9 cellular contexts compared by ENCODE assay signal in genomic region chr1:201739492-201740085, GRCh38.
DNase-seq lines count a peak whose midpoint lies in the region; ATAC-seq and TF ChIP-seq lines count a peak whose summit lies in the region.
"Had no signal": no experiment of that assay in that cellular context is flagged by ENCODE, and none has a peak within 500 bp of the region (broad histone marks: within the 10 kb centered on the region; RNA-seq: fewer than 3 reads in every experiment).

No MANE protein-coding gene starts in this region.

- H3K4me3 ChIP-seq in foreskin fibroblast (ENCODE audit: low read depth in 1 of 2, low read length in 2 of 2): peak overlapping the region; percentile 42 to 51
- peak overlapping the region; percentile 72 for H3K4me3 ChIP-seq in neural progenitor cell
- peak overlapping the region; percentile 68 to 81 for H3K4me3 ChIP-seq in stomach smooth muscle (ENCODE audit: low read length in 2 of 2)
- H3K4me3 ChIP-seq: SJSA1 had no signal

- H3K27ac ChIP-seq in neural progenitor cell: peak overlapping the region; percentile 97
- no peak overlapping the region for H3K27ac ChIP-seq in stomach smooth muscle (ENCODE audit: low read length)
- H3K27ac ChIP-seq: SJSA1 had no signal

- H3K9me3 Mint-ChIP-seq in activated T-helper 2 cell treated with anti-CD3 and anti-CD28 coated beads, Interferon-gamma antibody, Interleukin-2, Interleukin-4, amounts not matched to agents 10 μg/mL and 5 μg/mL and 100 μg/mL, durations not matched to agents 14 hours and 24 hours and 36 hours: no peaks in the 10 kb centered on the region
- no peaks in the 10 kb centered on the region for H3K9me3 Mint-ChIP-seq in neural progenitor cell

- H3F3A ChIP-seq in neural progenitor cell (ENCODE audit: low read depth): peaks cover 79% of the 10 kb centered on the region

- H3K9ac ChIP-seq in neural progenitor cell (peak overlapping the region; percentile 78), stomach smooth muscle (ENCODE audit: low read length in 2 of 2) (peak overlapping the region; percentile 58 to 62)

- peaks cover 95% of the 10 kb centered on the region for H3K79me2 ChIP-seq in neural progenitor cell (ENCODE audit: low read depth)

- H3K36me3 Mint-ChIP-seq in activated T-helper 2 cell treated with anti-CD3 and anti-CD28 coated beads, Interferon-gamma antibody, Interleukin-2, Interleukin-4, amounts not matched to agents 10 μg/mL and 5 μg/mL and 100 μg/mL, durations not matched to agents 14 hours and 24 hours and 36 hours (ENCODE audit: low read depth): no peaks in the 10 kb centered on the region
- peaks cover 7% of the 10 kb centered on the region for H3K36me3 Mint-ChIP-seq in neural progenitor cell

- no peak overlapping the region for H3K27ac Mint-ChIP-seq in activated T-helper 2 cell treated with anti-CD3 and anti-CD28 coated beads, Interferon-gamma antibody, Interleukin-2, Interleukin-4, amounts not matched to agents 10 μg/mL and 5 μg/mL and 100 μg/mL, durations not matched to agents 14 hours and 24 hours and 36 hours
- H3K27ac Mint-ChIP-seq in neural progenitor cell: peak overlapping the region; percentile 100

- no peak overlapping the region for H2AFZ ChIP-seq in neural progenitor cell (replicated peaks)

- TF ChIP-seq CTCF in foreskin fibroblast (IDR thresholded peaks at IDR 0.05; ENCODE audit: low read depth, low read length) (no peak), neural progenitor cell (IDR thresholded peaks at IDR 0.05) (no peak)

- peaks cover 2% of the 10 kb centered on the region for H3K4me1 Mint-ChIP-seq in activated T-helper 2 cell treated with anti-CD3 and anti-CD28 coated beads, Interferon-gamma antibody, Interleukin-2, Interleukin-4, amounts not matched to agents 10 μg/mL and 5 μg/mL and 100 μg/mL, durations not matched to agents 14 hours and 24 hours and 36 hours (ENCODE audit: low read depth)
- H3K4me1 Mint-ChIP-seq in neural progenitor cell: peaks cover 83% of the 10 kb centered on the region

- no peaks in the 10 kb centered on the region for H3K27me3 ChIP-seq in neural progenitor cell
- no peaks in the 10 kb centered on the region for H3K27me3 ChIP-seq in stomach smooth muscle (ENCODE audit: control insufficient read depth in 1 of 2, insufficient read depth in 2 of 2, low read length in 2 of 2)
- H3K27me3 ChIP-seq: SJSA1 had no signal

- intact Hi-C loops in activated T-helper 2 cell treated with anti-CD3 and anti-CD28 coated beads, Interferon-gamma antibody, Interleukin-2, Interleukin-4, amounts not matched to agents 10 μg/mL and 5 μg/mL and 100 μg/mL, durations not matched to agents 14 hours and 24 hours and 36 hours (cut with micrococcal nuclease): no loop called here

- DNase-seq in NCI-H774 (lab: John Stamatoyannopoulos, UW): peak; percentile 24
- DNase-seq in activated T-helper 2 cell treated with anti-CD3 and anti-CD28 coated beads, Interferon-gamma antibody, Interleukin-2, Interleukin-4, amounts not matched to agents 10 μg/mL and 5 μg/mL and 100 μg/mL, durations not matched to agents 14 hours and 24 hours and 36 hours (ENCODE audit: low spot score): no peak
- no peak for DNase-seq in foreskin fibroblast
- DNase-seq in neural progenitor cell (ENCODE audit: low spot score): peak; percentile 82

- H3K4me1 ChIP-seq in neural progenitor cell (peaks cover 64% of the 10 kb centered on the region), stomach smooth muscle (ENCODE audit: control insufficient read depth, insufficient read depth, low read length) (peaks cover 43% of the 10 kb centered on the region)

- peak overlapping the region; percentile 95 for H3K4me2 ChIP-seq in neural progenitor cell

- H4K20me1 ChIP-seq in neural progenitor cell (ENCODE audit: low read depth): peaks cover 17% of the 10 kb centered on the region

- peak; percentile 66 for ATAC-seq in GM21723 (IDR thresholded peaks at IDR 0.05; ENCODE audit: unreplicated experiment)
- no peak for ATAC-seq in HG02623 (IDR thresholded peaks at IDR 0.05; ENCODE audit: unreplicated experiment)
- ATAC-seq in HG03045 (IDR thresholded peaks at IDR 0.05; ENCODE audit: unreplicated experiment): no peak

- peaks cover 64% of the 10 kb centered on the region for H3K27me3 Mint-ChIP-seq in activated T-helper 2 cell treated with anti-CD3 and anti-CD28 coated beads, Interferon-gamma antibody, Interleukin-2, Interleukin-4, amounts not matched to agents 10 μg/mL and 5 μg/mL and 100 μg/mL, durations not matched to agents 14 hours and 24 hours and 36 hours (ENCODE audit: low read depth)
- peaks cover 5% of the 10 kb centered on the region for H3K27me3 Mint-ChIP-seq in neural progenitor cell (ENCODE audit: insufficient read depth, low read depth)

- H3K4me3 Mint-ChIP-seq in activated T-helper 2 cell treated with anti-CD3 and anti-CD28 coated beads, Interferon-gamma antibody, Interleukin-2, Interleukin-4, amounts not matched to agents 10 μg/mL and 5 μg/mL and 100 μg/mL, durations not matched to agents 14 hours and 24 hours and 36 hours (ENCODE audit: low read depth): peak overlapping the region; percentile 10
- H3K4me3 Mint-ChIP-seq in neural progenitor cell: peak overlapping the region; percentile 100

- H3K9me3 ChIP-seq in neural progenitor cell (ENCODE audit: low read depth): no peaks in the 10 kb centered on the region
- no peaks in the 10 kb centered on the region for H3K9me3 ChIP-seq in stomach smooth muscle (ENCODE audit: control insufficient read depth in 2 of 2, low read length in 2 of 2)
- H3K9me3 ChIP-seq: SJSA1 had no signal

- no peaks in the 10 kb centered on the region for H3K36me3 ChIP-seq in neural progenitor cell
- H3K36me3 ChIP-seq in stomach smooth muscle (ENCODE audit: control insufficient read depth in 2 of 2, insufficient read depth in 2 of 2, low read length in 2 of 2): peaks cover 0 to under 1% of the 10 kb centered on the region in 2 donors
- H3K36me3 ChIP-seq: SJSA1 had no signal

Comparison
In these comparisons a context has a peak if more than half of its experiments do, and no peak if none do; other contexts are left out.
1. DNase-seq: peak in NCI-H774 (single experiment) and neural progenitor cell (single experiment); none in activated T-helper 2 cell treated with anti-CD3 and anti-CD28 coated beads, Interferon-gamma antibody, Interleukin-2, Interleukin-4, amounts not matched to agents 10 μg/mL and 5 μg/mL and 100 μg/mL, durations not matched to agents 14 hours and 24 hours and 36 hours (single experiment) and foreskin fibroblast (0 of 2).
2. Peak in every context shown above with its lines, with median percentiles within 50 percentile points of each other: H3K4me3 ChIP-seq.